14 cellular contexts compared by ENCODE assay signal in the genomic region with DNA sequence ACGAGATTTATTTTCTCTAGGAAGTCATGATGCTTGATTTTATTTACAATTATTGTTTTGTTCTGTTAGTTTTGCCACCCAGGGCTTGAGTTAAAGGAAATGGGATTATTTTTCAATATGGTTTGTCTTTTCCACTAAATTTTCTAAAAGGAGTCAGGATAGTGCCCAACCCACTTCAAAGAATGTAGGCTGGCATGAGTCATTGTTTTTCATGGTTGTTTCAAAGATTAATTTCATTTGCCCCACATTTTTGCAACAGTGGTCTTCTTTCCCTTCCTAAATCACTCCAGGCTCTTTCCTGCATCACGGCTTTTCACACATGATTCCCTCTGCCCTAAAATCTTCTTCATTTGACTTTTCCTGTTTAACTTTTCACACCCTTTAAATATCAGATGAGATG. TPM values are rescaled to one million over a fixed set of nuclear protein-coding genes. Genes with fewer than 3 reads are reported as not detected.
DNase-seq lines count a peak whose midpoint lies in the region; ATAC-seq, FAIRE-seq and TF ChIP-seq lines count a peak whose summit lies in the region.
"Had no signal": no experiment of that assay in that cellular context is flagged by ENCODE, and none has a peak within 500 bp of the region (broad histone marks: within the 10 kb centered on the region; RNA-seq: fewer than 3 reads in every experiment).

No MANE protein-coding gene starts in this region.

- DNase-seq in SK-N-SH (no peak), M059J (ENCODE audit: low read depth) (peak; percentile 15), bronchial epithelial cell (ENCODE audit: low read depth) (peak; percentile 35), smooth muscle cell (lab: John Stamatoyannopoulos, UW; ENCODE audit: unreplicated experiment) (no peak), substantia nigra (lab: John Stamatoyannopoulos, UW) (no peak)
- DNase-seq in stimulated activated CD4-positive, alpha-beta T cell treated with anti-CD3 and anti-CD28 coated beads, Interleukin-2, amount 100 ng/mL, for 48 hours: no peak
- DNase-seq: SIG-M5 had no signal

- FAIRE-seq in bronchial epithelial cell (lab: Jason Lieb, UNC): no peak
- FAIRE-seq: colon, HepG2 had no signal

- no peak for TF ChIP-seq EP300 in SK-N-SH (IDR thresholded peaks at IDR 0.05; ENCODE audit: borderline replicate concordance in 1 of 2, low read depth in 1 of 2, low read length in 1 of 2)

- H3K36me3 ChIP-seq in SK-N-SH (replicated peaks in 1 of 2; ENCODE audit: control insufficient read depth in 1 of 2, insufficient read depth in 2 of 2, low read length in 1 of 2): no peaks in the 10 kb centered on the region
- no peaks in the 10 kb centered on the region for H3K36me3 ChIP-seq in bronchial epithelial cell (ENCODE audit: control insufficient read depth, insufficient read depth, low read length)
- H3K36me3 ChIP-seq in smooth muscle cell (ENCODE audit: low read depth): no peaks in the 10 kb centered on the region

- H3K4me3 ChIP-seq in SK-N-SH (ENCODE audit: low read depth in 2 of 2, low read length in 1 of 2) (no peak overlapping the region), bronchial epithelial cell (ENCODE audit: low read depth, low read length) (no peak overlapping the region), smooth muscle cell (no peak overlapping the region)

- H4K20me1 ChIP-seq in SK-N-SH (ENCODE audit: insufficient read depth): no peaks in the 10 kb centered on the region
- H4K20me1 ChIP-seq in smooth muscle cell (ENCODE audit: low read depth): no peaks in the 10 kb centered on the region

- CTCF ChIA-PET in SK-N-SH (lab: Yijun Ruan, JAX): no interaction called here

- ATAC-seq in SK-N-SH treated with all-trans-retinoic acid at 6 μM for 48 hours (no peak), HG03571 (IDR thresholded peaks at IDR 0.05; ENCODE audit: unreplicated experiment) (no peak)
- ATAC-seq: HepG2 had no signal

- WGBS in SK-N-SH (ENCODE audit: low lambda C conversion rate): 1% methylated on average over 2 of the region's 2 CpGs
- WGBS in smooth muscle cell (ENCODE audit: low lambda C conversion rate): 56% methylated on average over 2 of the region's 2 CpGs

- H3F3A ChIP-seq in SK-N-SH (replicated peaks; ENCODE audit: insufficient read depth): no peaks in the 10 kb centered on the region
- no peaks in the 10 kb centered on the region for H3F3A ChIP-seq in smooth muscle cell (ENCODE audit: low read depth)

- H3K9me2 ChIP-seq in SK-N-SH: no peaks in the 10 kb centered on the region

- H3K79me2 ChIP-seq in SK-N-SH (ENCODE audit: insufficient read depth): no peaks in the 10 kb centered on the region
- no peaks in the 10 kb centered on the region for H3K79me2 ChIP-seq in smooth muscle cell (ENCODE audit: low read depth)

- TF ChIP-seq RAD21 in SK-N-SH (IDR thresholded peaks at IDR 0.05; ENCODE audit: low read length): no peak

- POLR2A ChIA-PET in SK-N-SH (lab: Yijun Ruan, JAX): no interaction called here

- TF ChIP-seq CTCF in SK-N-SH (IDR thresholded peaks at IDR 0.05) (no peak), bronchial epithelial cell (IDR thresholded peaks at IDR 0.05; ENCODE audit: insufficient read depth, low read length, severe bottlenecking) (no peak), smooth muscle cell (IDR thresholded peaks at IDR 0.05; ENCODE audit: borderline replicate concordance, insufficient read depth, poor library complexity, severe bottlenecking) (no peak)

- H3K27me3 ChIP-seq in SK-N-SH (ENCODE audit: insufficient read depth) (peaks cover 4% of the 10 kb centered on the region; the same call in 1 of the 2 replicates), bronchial epithelial cell (ENCODE audit: control insufficient read depth, insufficient read depth, low read length) (no peaks in the 10 kb centered on the region), smooth muscle cell (ENCODE audit: low read depth) (no peaks in the 10 kb centered on the region)

- no peak overlapping the region for H2AFZ ChIP-seq in SK-N-SH (ENCODE audit: low read depth)
- H2AFZ ChIP-seq in smooth muscle cell (ENCODE audit: low read depth): no peak overlapping the region

- H3K4me1 ChIP-seq in SK-N-SH (ENCODE audit: control insufficient read depth in 1 of 2, insufficient read depth in 2 of 2, low read depth in 1 of 2, low read length in 1 of 2): no peaks in the 10 kb centered on the region; a peak in 1 of 4 replicates
- H3K4me1 ChIP-seq in smooth muscle cell (ENCODE audit: low read depth): peaks cover 5% of the 10 kb centered on the region

- H3K4me2 ChIP-seq in SK-N-SH (0 out of 2 replicates have a peak overlapping the region, but pooled peaks have one; percentile 44), smooth muscle cell (peak overlapping the region; percentile 43)

- H3K9ac ChIP-seq in SK-N-SH: no peak overlapping the region
- no peak overlapping the region for H3K9ac ChIP-seq in smooth muscle cell (ENCODE audit: low read depth)

- H3K27ac ChIP-seq in SK-N-SH (ENCODE audit: low read depth in 2 of 2, low read length in 1 of 2) (no peak overlapping the region), smooth muscle cell (ENCODE audit: low read depth) (no peak overlapping the region), substantia nigra (ENCODE audit: low read depth, low read length, poor library complexity, severe bottlenecking) (no peak overlapping the region)
- H3K27ac ChIP-seq: 22Rv1 had no signal

- no peaks in the 10 kb centered on the region for H3K9me3 ChIP-seq in SK-N-SH
- H3K9me3 ChIP-seq in smooth muscle cell (replicated peaks; ENCODE audit: low read depth): no peaks in the 10 kb centered on the region

TF ChIP-seq in SK-N-SH, 30 proteins besides CTCF, POLR2A, EP300 and RAD21 (continues in another document):
- TF ChIP-seq MEF2A (IDR thresholded peaks at IDR 0.05; ENCODE audit: borderline replicate concordance, low read depth): no peak
- TF ChIP-seq RFX5 (IDR thresholded peaks at IDR 0.05; ENCODE audit: low read length): no peak
- TF ChIP-seq, protein P1, sequence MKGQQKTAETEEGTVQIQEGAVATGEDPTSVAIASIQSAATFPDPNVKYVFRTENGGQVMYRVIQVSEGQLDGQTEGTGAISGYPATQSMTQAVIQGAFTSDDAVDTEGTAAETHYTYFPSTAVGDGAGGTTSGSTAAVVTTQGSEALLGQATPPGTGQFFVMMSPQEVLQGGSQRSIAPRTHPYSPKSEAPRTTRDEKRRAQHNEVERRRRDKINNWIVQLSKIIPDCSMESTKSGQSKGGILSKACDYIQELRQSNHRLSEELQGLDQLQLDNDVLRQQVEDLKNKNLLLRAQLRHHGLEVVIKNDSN (IDR thresholded peaks at IDR 0.05; ENCODE audit: borderline replicate concordance, low read depth): no peak
- no peak for TF ChIP-seq ELF1 (IDR thresholded peaks at IDR 0.05)
- no peak for TF ChIP-seq FOXJ3 (CRISPR knock-in tag; IDR thresholded peaks at IDR 0.05)
- TF ChIP-seq NRF1 (IDR thresholded peaks at IDR 0.05; ENCODE audit: low read depth, low read length): no peak

TF ChIP-seq in SK-N-SH treated with all-trans-retinoic acid at 6 μM for 48 hours, 23 proteins besides CTCF, POLR2A, EP300 and RAD21 (continues in another document):
- TF ChIP-seq, protein P2, sequence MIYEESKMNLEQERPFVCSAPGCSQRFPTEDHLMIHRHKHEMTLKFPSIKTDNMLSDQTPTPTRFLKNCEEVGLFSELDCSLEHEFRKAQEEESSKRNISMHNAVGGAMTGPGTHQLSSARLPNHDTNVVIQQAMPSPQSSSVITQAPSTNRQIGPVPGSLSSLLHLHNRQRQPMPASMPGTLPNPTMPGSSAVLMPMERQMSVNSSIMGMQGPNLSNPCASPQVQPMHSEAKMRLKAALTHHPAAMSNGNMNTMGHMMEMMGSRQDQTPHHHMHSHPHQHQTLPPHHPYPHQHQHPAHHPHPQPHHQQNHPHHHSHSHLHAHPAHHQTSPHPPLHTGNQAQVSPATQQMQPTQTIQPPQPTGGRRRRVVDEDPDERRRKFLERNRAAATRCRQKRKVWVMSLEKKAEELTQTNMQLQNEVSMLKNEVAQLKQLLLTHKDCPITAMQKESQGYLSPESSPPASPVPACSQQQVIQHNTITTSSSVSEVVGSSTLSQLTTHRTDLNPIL (CRISPR knock-in tag; IDR thresholded peaks at IDR 0.05; ENCODE audit: low read depth): no peak
- TF ChIP-seq ZC3H10 (CRISPR knock-in tag; IDR thresholded peaks at IDR 0.05) (no peak), ISL1 (CRISPR knock-in tag; IDR thresholded peaks at IDR 0.05) (no peak), BACH2 (CRISPR knock-in tag; IDR thresholded peaks at IDR 0.05; ENCODE audit: borderline replicate concordance) (no peak), POU6F1 (CRISPR knock-in tag; IDR thresholded peaks at IDR 0.05; ENCODE audit: borderline replicate concordance, low read depth) (no peak), TOX (CRISPR knock-in tag; IDR thresholded peaks at IDR 0.05; ENCODE audit: borderline replicate concordance) (no peak)

RNA-seq across cellular contexts. Expression of gene SLAMF6, which starts 2.5 kb away (rescaled TPM):
- polyA plus RNA-seq in SK-N-SH (2012; rRNA removed): not detected in 2 replicates
- not detected in 2 replicates for polyA plus RNA-seq in SK-N-SH (2012; cell fraction: cytosol; rRNA removed)
- not detected in 2 replicates for polyA plus RNA-seq in SK-N-SH (2012; cell fraction: nucleus; rRNA removed)
- not detected in 2 replicates for total RNA-seq in M059J (2014; rRNA removed; shearing (Covaris generic))
- total RNA-seq in bronchial epithelial cell: not detected in 2 replicates
- total RNA-seq in smooth muscle cell: not detected in 2 replicates
- not detected in 2 replicates for polyA plus RNA-seq in smooth muscle cell
- total RNA-seq: glomerular endothelial cell, HepG2, mesothelial cell of epicardium had no signal
- polyA plus RNA-seq: HepG2 had no signal

RNA-seq across cellular contexts. Expression of gene CD84, which starts 58.7 kb away (rescaled TPM):
- polyA plus RNA-seq in SK-N-SH (2012; rRNA removed) (not detected in 2 replicates), smooth muscle cell (not detected in 2 replicates)
- polyA plus RNA-seq in SK-N-SH (2012; cell fraction: cytosol; rRNA removed): not detected in 2 replicates
- polyA plus RNA-seq in SK-N-SH (2012; cell fraction: nucleus; rRNA removed): not detected in 2 replicates
- total RNA-seq in M059J (2014; rRNA removed; shearing (Covaris generic)): not detected in 2 replicates
- total RNA-seq in bronchial epithelial cell (not detected in 2 replicates), smooth muscle cell (not detected in 2 replicates)
- total RNA-seq: glomerular endothelial cell, HepG2, mesothelial cell of epicardium had no signal
- polyA plus RNA-seq: HepG2 had no signal

Comparison
In these comparisons a context has a peak if more than half of its experiments do, and no peak if none do; other contexts are left out.
1. DNase-seq: peak in M059J (single experiment) and bronchial epithelial cell (single experiment); none in SK-N-SH (single experiment), smooth muscle cell (single experiment), stimulated activated CD4-positive, alpha-beta T cell treated with anti-CD3 and anti-CD28 coated beads, Interleukin-2, amount 100 ng/mL, for 48 hours (0 of 2) and substantia nigra (0 of 49).